ENCODE assay signal across 5 cellular contexts in genomic region chr21:38144193-38144592, GRCh38.
"Had no signal": no experiment of that assay in that cellular context is flagged by ENCODE, and none has a peak within 500 bp of the region (broad histone marks: within the 10 kb centered on the region; RNA-seq: fewer than 3 reads in every experiment).

No MANE protein-coding gene starts in this region.

- H3K4me3 ChIP-seq: GM23338, K562 had no signal

- H2AFZ ChIP-seq: GM23338 had no signal

- H3K4me2 ChIP-seq: GM23338 had no signal

- DNase-seq: H9, HCEC 1CT, IMR-90 had no signal
